Comparison of ENCODE assay signal across 8 cellular contexts in the genomic region with DNA sequence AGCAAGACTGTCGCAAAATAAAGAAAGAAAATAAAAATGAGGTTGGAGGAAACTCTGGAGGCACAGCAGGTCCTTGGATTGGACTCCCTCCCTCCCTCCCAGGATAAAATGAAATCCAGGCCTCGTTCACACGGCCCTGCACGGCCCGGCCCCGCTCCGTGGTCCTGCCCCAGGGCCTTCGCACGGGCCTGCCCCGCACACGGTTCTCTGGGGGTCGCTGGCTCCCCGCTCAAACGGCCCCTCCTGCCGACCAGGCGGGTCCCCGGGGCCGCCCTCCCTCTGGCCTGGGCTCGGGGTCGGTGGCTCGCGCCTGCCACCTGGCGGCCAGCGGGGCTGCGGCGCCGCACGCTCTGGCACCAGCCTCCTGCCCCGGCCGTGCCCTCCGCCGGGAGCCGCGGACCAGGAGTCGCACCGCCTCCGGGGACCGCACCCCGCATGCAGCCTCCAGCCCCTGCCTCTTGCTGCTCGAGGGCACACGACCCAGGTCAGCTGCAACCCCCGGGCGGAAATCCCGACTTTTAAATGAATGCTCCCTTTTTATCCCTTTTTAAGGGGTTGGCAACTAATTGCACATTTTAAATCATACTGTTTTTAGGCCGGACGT. TPM values are rescaled to one million over a fixed set of nuclear protein-coding genes. Genes with fewer than 3 reads are reported as not detected.
DNase-seq lines count a peak whose midpoint lies in the region; ATAC-seq lines count a peak whose summit lies in the region.

No MANE protein-coding gene starts in this region.

- peak; percentile 64 to 77 (median 70) for DNase-seq in CD8-positive, alpha-beta memory T cell
- DNase-seq in MV-4-11 (lab: John Stamatoyannopoulos, UW) (peak; percentile 59), left colon (peak; percentile 45 to 79)
- peak; percentile 52 to 66 (median 57) for DNase-seq in activated CD4-positive, CD25-positive, alpha-beta regulatory T cell (lab: John Stamatoyannopoulos, UW)
- DNase-seq in central memory CD4-positive, alpha-beta T cell: peak; percentile 61
- DNase-seq in stimulated activated CD4-positive, alpha-beta T cell treated with anti-CD3 and anti-CD28 coated beads, Interleukin-2, amount 100 ng/mL, for 24 hours: peak; percentile 81 to 85

- H3K9me3 ChIP-seq in CD8-positive, alpha-beta memory T cell (ENCODE audit: low read length): no peaks in the 10 kb centered on the region

- peaks cover 18% of the 10 kb centered on the region for H3K4me1 ChIP-seq in CD8-positive, alpha-beta memory T cell (ENCODE audit: insufficient read depth, low read length)

- no peaks in the 10 kb centered on the region for H3K9me3 Mint-ChIP-seq in CD8-positive, alpha-beta memory T cell

- H3K27ac ChIP-seq in CD8-positive, alpha-beta memory T cell (ENCODE audit: low read depth, low read length): no peak overlapping the region

- CTCF ChIA-PET in CD8-positive, alpha-beta memory T cell (lab: Charles Lee): interaction anchor here (0.7 to 5.5 kb wide), 14 partner anchors 14 to 213 kb away, joined by 3 to 116 read pairs (median 6); a partner anchor contains a TSS

- H3K36me3 ChIP-seq in CD8-positive, alpha-beta memory T cell (ENCODE audit: insufficient read depth, low read length): no peaks in the 10 kb centered on the region

- H3K27me3 Mint-ChIP-seq in CD8-positive, alpha-beta memory T cell: no peaks in the 10 kb centered on the region

- peaks cover 15 to 24% (median 23%) of the 10 kb centered on the region in 3 donors for H3K4me1 Mint-ChIP-seq in CD8-positive, alpha-beta memory T cell

- peaks cover 0 to 24% (median 0%) of the 10 kb centered on the region in 3 donors for H3K36me3 Mint-ChIP-seq in CD8-positive, alpha-beta memory T cell

- peak overlapping the region in 4 of 8 donors; percentile 38 to 74 (median 54) for H3K27ac Mint-ChIP-seq in CD8-positive, alpha-beta memory T cell

- ATAC-seq in GM21723 (IDR thresholded peaks at IDR 0.05; ENCODE audit: unreplicated experiment) (peak; percentile 61), left colon (peak; percentile 78), GM21529 (IDR thresholded peaks at IDR 0.05; ENCODE audit: unreplicated experiment) (no peak)

- peak overlapping the region in 5 of 7 donors; percentile 17 to 38 (median 34) for H3K4me3 Mint-ChIP-seq in CD8-positive, alpha-beta memory T cell

- intact Hi-C loops in left colon (cut with DNase I, micrococcal nuclease): loop anchor here (5.0 to 10.0 kb wide), 2 partner anchors 60 to 218 kb away; no protein-coding TSS in a partner anchor

- POLR2A ChIA-PET in CD8-positive, alpha-beta memory T cell (lab: Charles Lee): interaction anchor here (2.1 kb wide), 1 partner anchor 60 kb away, joined by 11 read pairs; no protein-coding TSS in a partner anchor

- H3K4me3 ChIP-seq in CD8-positive, alpha-beta memory T cell (ENCODE audit: low read length): no peak overlapping the region

- H3K27me3 ChIP-seq in CD8-positive, alpha-beta memory T cell (ENCODE audit: insufficient read depth, low read length, poor library complexity, severe bottlenecking): no peaks in the 10 kb centered on the region

RNA-seq across cellular contexts. Expression of a gene that starts 1.5 kb away (rescaled TPM):
- total RNA-seq in CD8-positive, alpha-beta memory T cell: 100 to 1,000 TPM; 108 to 133 TPM
- polyA plus RNA-seq in CD8-positive, alpha-beta memory T cell: 61.3 TPM
- total RNA-seq in left colon: 10 to 100 TPM; 21.5 to 28.1 TPM

RNA-seq across cellular contexts. Expression of a gene that starts 17.6 kb away (rescaled TPM):
- total RNA-seq in CD8-positive, alpha-beta memory T cell: not detected
- not detected for polyA plus RNA-seq in CD8-positive, alpha-beta memory T cell
- total RNA-seq in left colon: not detected

RNA-seq across cellular contexts. Expression of a gene that starts 38.3 kb away (rescaled TPM):
- 100 to 1,000 TPM; 151 to 157 TPM for total RNA-seq in CD8-positive, alpha-beta memory T cell
- polyA plus RNA-seq in CD8-positive, alpha-beta memory T cell: 84.6 TPM
- 100 to 1,000 TPM; 185 to 224 TPM for total RNA-seq in left colon

RNA-seq across cellular contexts. Expression of a gene that starts 38.7 kb away (rescaled TPM):
- not detected for total RNA-seq in CD8-positive, alpha-beta memory T cell
- not detected for polyA plus RNA-seq in CD8-positive, alpha-beta memory T cell
- total RNA-seq in left colon: not detected

RNA-seq across cellular contexts. Expression of a gene that starts 43.7 kb away (rescaled TPM):
- 10 to 100 TPM; 78.1 to 78.9 TPM for total RNA-seq in CD8-positive, alpha-beta memory T cell
- 792 TPM for polyA plus RNA-seq in CD8-positive, alpha-beta memory T cell
- total RNA-seq in left colon: 100 to 1,000 TPM in 1 of 2 donors, 10 to 100 TPM in 1; 76.6 to 106 TPM
